In genomic region chr15:81897011-81897677, GRCh38 we compare ENCODE assay signal across 12 cellular contexts.
DNase-seq lines count a peak whose midpoint lies in the region; ATAC-seq and TF ChIP-seq lines count a peak whose summit lies in the region.
"Had no signal": no experiment of that assay in that cellular context is flagged by ENCODE, and none has a peak within 500 bp of the region (broad histone marks: within the 10 kb centered on the region; RNA-seq: fewer than 3 reads in every experiment).

No MANE protein-coding gene starts in this region.

- H3K4me1 ChIP-seq in SK-N-SH (ENCODE audit: control insufficient read depth in 1 of 2, insufficient read depth in 2 of 2, low read depth in 1 of 2, low read length in 1 of 2) = peaks cover 0 to 14% of the 10 kb centered on the region in 2 experiments; a peak in 2 of 4 replicates
- H3K4me1 ChIP-seq in smooth muscle cell (ENCODE audit: low read depth) = no peaks in the 10 kb centered on the region
- no peaks in the 10 kb centered on the region for H3K4me1 ChIP-seq in body of pancreas
- H3K4me1 ChIP-seq: testis had no signal

- TF ChIP-seq RAD21 in SK-N-SH (IDR thresholded peaks at IDR 0.05; ENCODE audit: low read length) = no peak

- no peaks in the 10 kb centered on the region for H3K79me2 ChIP-seq in SK-N-SH (ENCODE audit: insufficient read depth)
- no peaks in the 10 kb centered on the region for H3K79me2 ChIP-seq in smooth muscle cell (ENCODE audit: low read depth)

- H3K27ac ChIP-seq in SK-N-SH (ENCODE audit: low read depth in 2 of 2, low read length in 1 of 2) = no peak overlapping the region
- H3K27ac ChIP-seq in smooth muscle cell (ENCODE audit: low read depth) = peak overlapping the region; percentile 29
- H3K27ac ChIP-seq in body of pancreas = no peak overlapping the region
- H3K27ac ChIP-seq: skin epidermis, testis had no signal

- no peak overlapping the region for H3K4me2 ChIP-seq in SK-N-SH
- H3K4me2 ChIP-seq in smooth muscle cell = peak overlapping the region; percentile 53

- intact Hi-C loops in body of pancreas (cut with DNase I) = no loop called here

- H3K36me3 ChIP-seq in SK-N-SH (replicated peaks in 1 of 2; ENCODE audit: control insufficient read depth in 1 of 2, insufficient read depth in 2 of 2, low read length in 1 of 2) (no peaks in the 10 kb centered on the region), smooth muscle cell (ENCODE audit: low read depth) (no peaks in the 10 kb centered on the region), body of pancreas (replicated peaks in 1 of 2; ENCODE audit: insufficient read depth in 1 of 2, low read depth in 2 of 2) (no peaks in the 10 kb centered on the region)

- H3F3A ChIP-seq in SK-N-SH (replicated peaks; ENCODE audit: insufficient read depth) = no peaks in the 10 kb centered on the region
- H3F3A ChIP-seq in smooth muscle cell (ENCODE audit: low read depth) = no peaks in the 10 kb centered on the region

- 52% methylated on average over 6 of the region's 6 CpGs for WGBS in SK-N-SH (ENCODE audit: low lambda C conversion rate)
- WGBS in smooth muscle cell (ENCODE audit: low lambda C conversion rate) = 47% methylated on average over 6 of the region's 6 CpGs
- 59 to 63% methylated on average over 6 of the region's 6 CpGs for WGBS in body of pancreas, 2 donors

- H3K9me2 ChIP-seq in SK-N-SH = no peaks in the 10 kb centered on the region

- H2AFZ ChIP-seq in SK-N-SH (ENCODE audit: low read depth) = no peak overlapping the region
- H2AFZ ChIP-seq in smooth muscle cell (ENCODE audit: low read depth) = peak overlapping the region; percentile 2

- CTCF ChIA-PET in SK-N-SH (lab: Yijun Ruan, JAX) = no interaction called here

- no peak for ATAC-seq in body of pancreas

- H3K9me3 ChIP-seq in SK-N-SH = no peaks in the 10 kb centered on the region
- H3K9me3 ChIP-seq in smooth muscle cell (replicated peaks; ENCODE audit: low read depth) = no peaks in the 10 kb centered on the region
- H3K9me3 ChIP-seq in body of pancreas = no peaks in the 10 kb centered on the region
- H3K9me3 ChIP-seq: testis had no signal

- no peak for TF ChIP-seq POLR2A in body of pancreas (IDR thresholded peaks at IDR 0.05)

- no peak overlapping the region for H3K9ac ChIP-seq in SK-N-SH
- no peak overlapping the region for H3K9ac ChIP-seq in smooth muscle cell (ENCODE audit: low read depth)

- H3K4me3 ChIP-seq in SK-N-SH (ENCODE audit: low read depth in 2 of 2, low read length in 1 of 2) = no peak overlapping the region
- no peak overlapping the region for H3K4me3 ChIP-seq in fibroblast of mammary gland (ENCODE audit: control insufficient read depth, low read depth, low read length)
- H3K4me3 ChIP-seq in smooth muscle cell = no peak overlapping the region
- H3K4me3 ChIP-seq in body of pancreas = no peak overlapping the region
- H3K4me3 ChIP-seq: skin epidermis, testis had no signal

- POLR2A ChIA-PET in SK-N-SH (lab: Yijun Ruan, JAX) = no interaction called here

- TF ChIP-seq CTCF in SK-N-SH (IDR thresholded peaks at IDR 0.05) (no peak), fibroblast of mammary gland (conservative IDR thresholded peaks at IDR 0.05; ENCODE audit: control insufficient read depth, insufficient read depth, low read depth, low read length) (no peak), smooth muscle cell (IDR thresholded peaks at IDR 0.05; ENCODE audit: borderline replicate concordance, insufficient read depth, poor library complexity, severe bottlenecking) (no peak), body of pancreas (IDR thresholded peaks at IDR 0.05) (no peak)

- DNase-seq in HCEC 1CT (peak; percentile 78), SK-N-SH (no peak), fibroblast of mammary gland (ENCODE audit: low read depth) (peak; percentile 3), smooth muscle cell (lab: John Stamatoyannopoulos, UW; ENCODE audit: unreplicated experiment) (no peak), 8988T (no peak), activated T-cell treated with anti-CD3 and anti-CD28 coated beads for 4 hours (no peak), body of pancreas (no peak)
- DNase-seq: activated naive CD4-positive, alpha-beta T cell treated with anti-CD3 and anti-CD28 coated beads, Interleukin-2, amount 10 ng/mL, durations not matched to agents 7 days and 5 days; Kasumi-1; NCI-H2171 treated with DMSO at 0.1 percent for 48 hours; testis had no signal

- H3K27me3 ChIP-seq in SK-N-SH (ENCODE audit: insufficient read depth) (no peaks in the 10 kb centered on the region), smooth muscle cell (ENCODE audit: low read depth) (no peaks in the 10 kb centered on the region), body of pancreas (no peaks in the 10 kb centered on the region)
- H3K27me3 ChIP-seq: testis had no signal

- H4K20me1 ChIP-seq in SK-N-SH (ENCODE audit: insufficient read depth) (no peaks in the 10 kb centered on the region), smooth muscle cell (ENCODE audit: low read depth) (no peaks in the 10 kb centered on the region)

- no peak for TF ChIP-seq EP300 in SK-N-SH (IDR thresholded peaks at IDR 0.05; ENCODE audit: borderline replicate concordance in 1 of 2, low read depth in 1 of 2, low read length in 1 of 2)

TF ChIP-seq in SK-N-SH, 30 proteins besides CTCF, POLR2A, EP300 and RAD21:
- no peak for TF ChIP-seq NFIC (IDR thresholded peaks at IDR 0.05; ENCODE audit: borderline replicate concordance)
- TF ChIP-seq REST (IDR thresholded peaks at IDR 0.05; ENCODE audit: low read depth, low read length) = no peak
- TF ChIP-seq PBX3 (IDR thresholded peaks at IDR 0.05) = no peak
- TF ChIP-seq JUND (IDR thresholded peaks at IDR 0.05) = 0 out of 2 replicates have a peak, but pooled peaks have one; percentile 13

Comparison
In these comparisons a context has a peak if more than half of its experiments do, and no peak if none do; other contexts are left out.
1. DNase-seq: peak in HCEC 1CT (single experiment) and fibroblast of mammary gland (single experiment); none in SK-N-SH (single experiment), smooth muscle cell (single experiment), 8988T (single experiment), activated T-cell treated with anti-CD3 and anti-CD28 coated beads for 4 hours (single experiment) and body of pancreas (0 of 4).